ENCODE assay signal across 17 cellular contexts in the genomic region with DNA sequence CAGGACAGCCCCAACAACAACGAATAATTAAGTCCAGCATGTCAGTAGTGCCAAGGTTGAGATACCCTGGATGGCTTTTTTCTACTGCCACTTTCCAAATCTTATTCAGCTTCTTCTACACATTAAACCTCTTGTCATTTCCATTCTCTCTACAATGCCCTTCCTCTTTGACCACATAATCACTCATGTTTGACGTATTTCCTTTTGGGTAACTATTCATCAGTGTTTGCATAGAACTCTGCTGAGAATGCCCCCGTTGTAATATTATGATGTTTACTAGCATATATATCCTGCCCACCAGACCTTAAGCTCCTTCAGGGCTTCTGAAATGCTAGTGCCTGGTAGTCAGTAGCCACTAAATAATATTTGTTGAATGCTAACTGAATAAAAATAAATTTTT.
"Had no signal": no experiment of that assay in that cellular context is flagged by ENCODE, and none has a peak within 500 bp of the region (broad histone marks: within the 10 kb centered on the region; RNA-seq: fewer than 3 reads in every experiment).

No MANE protein-coding gene starts in this region.

- ATAC-seq: natural killer cell; right lobe of liver; stimulated activated memory B cell treated with anti-CD40 and anti-IgM and Interleukin-4, amounts not matched to agents 10 μg/mL and 1 μg/mL and 100 μg/mL, for 72 hours; stimulated activated naive CD8-positive, alpha-beta T cell treated with anti-CD3 and anti-CD28 coated beads, Interleukin-15, amount 100 ng/mL, for 72 hours had no signal

- DNase-seq: islet precursor cell; left ventricle myocardium inferior; mesendoderm; naive B cell; natural killer cell; nephron progenitor cell; occipital lobe; right lobe of liver; stimulated activated CD4-positive, alpha-beta T cell treated with anti-CD3 and anti-CD28 coated beads, Interleukin-1b, Interleukin-23, amount 100 ng/mL, for 48 hours; stimulated activated CD4-positive, alpha-beta T cell treated with anti-CD3 and anti-CD28 coated beads, Interleukin-2, amount 100 ng/mL, for 48 hours; stimulated activated CD4-positive, alpha-beta T cell treated with anti-CD3 and anti-CD28 coated beads, Interleukin-4, amount 100 ng/mL, for 4 hours; stimulated activated CD8-positive, alpha-beta memory T cell treated with anti-CD3 and anti-CD28 coated beads, Interleukin-4, amount 100 ng/mL, for 48 hours; stimulated activated naive CD4-positive, alpha-beta T cell treated with Interleukin-2 at 50 U/mL for 16 hours; stimulated activated naive CD8-positive, alpha-beta T cell treated with anti-CD3 and anti-CD28 coated beads, Interleukin-15, amount 100 ng/mL, for 72 hours; substantia nigra; uterus had no signal
